In genomic region chr1:52002038-52002917, GRCh38 we compare ENCODE assay signal across 8 cellular contexts. TPM values are rescaled to one million over a fixed set of nuclear protein-coding genes. Genes with fewer than 3 reads are reported as not detected.
DNase-seq lines count a peak whose midpoint lies in the region; ATAC-seq, FAIRE-seq and TF ChIP-seq lines count a peak whose summit lies in the region.

No MANE protein-coding gene starts in this region.

- in situ Hi-C loops in SK-MEL-5 (cut with HindIII; ENCODE audit: low pct_unique_long_range_greater_than_20kb, low sequenced_read_pairs): no loop called here

- peak; percentile 92 for ATAC-seq in activated CD8-positive, alpha-beta memory T cell treated with anti-CD3 and anti-CD28 coated beads, Interleukin-2, amount 10 ng/mL, durations not matched to agents 7 days and 5 days

- peak; percentile 70 for FAIRE-seq in islet of Langerhans (lab: Jason Lieb, UNC)

- BruUV-seq in MCF 10A (replicated peaks; lab: Mats Ljungman, UMichigan): no TSS peak

- H3K9me3 Mint-ChIP-seq in activated CD8-positive, alpha-beta memory T cell treated with anti-CD3 and anti-CD28 coated beads, Interleukin-2, amount 10 ng/mL, durations not matched to agents 7 days and 5 days (ENCODE audit: low read depth): no peaks in the 10 kb centered on the region
- no peaks in the 10 kb centered on the region for H3K9me3 Mint-ChIP-seq in HFFc6
- no peaks in the 10 kb centered on the region for H3K9me3 Mint-ChIP-seq in MCF 10A (ENCODE audit: unreplicated experiment)

- H3K36me3 Mint-ChIP-seq in activated CD8-positive, alpha-beta memory T cell treated with anti-CD3 and anti-CD28 coated beads, Interleukin-2, amount 10 ng/mL, durations not matched to agents 7 days and 5 days: no peaks in the 10 kb centered on the region
- H3K36me3 Mint-ChIP-seq in HFFc6 (ENCODE audit: low read depth): no peaks in the 10 kb centered on the region
- no peaks in the 10 kb centered on the region for H3K36me3 Mint-ChIP-seq in MCF 10A (ENCODE audit: insufficient read depth, unreplicated experiment)

- POLR2A ChIA-PET in MCF 10A (lab: Yijun Ruan, JAX): interaction anchor here (1.2 kb wide), 1 partner anchor 105 kb away, joined by 4 read pairs; no protein-coding TSS in a partner anchor

- TF ChIP-seq CTCF in HFFc6 (IDR thresholded peaks at IDR 0.05) (peak; percentile 97), MCF 10A (IDR thresholded peaks at IDR 0.05; ENCODE audit: unreplicated experiment) (peak; percentile 90)

- DNase-seq in activated CD8-positive, alpha-beta memory T cell treated with anti-CD3 and anti-CD28 coated beads, Interleukin-2, amount 10 ng/mL, durations not matched to agents 7 days and 5 days: peak; percentile 60
- DNase-seq in activated CD8-positive, alpha-beta memory T cell treated with anti-CD3 and anti-CD28 coated beads for 24 hours: no peak
- DNase-seq in HFFc6 (peak; percentile 88), NCI-H1417 treated with DMSO at 0.1 percent for 48 hours (lab: John Stamatoyannopoulos, UW) (peak; percentile 55), SK-MEL-5 (ENCODE audit: low read depth, low spot score) (peak; percentile 88), MCF 10A (ENCODE audit: unreplicated experiment) (peak; percentile 89)
- DNase-seq in stimulated activated CD4-positive, alpha-beta T cell treated with anti-CD3 and anti-CD28 coated beads, Interleukin-4, amount 100 ng/mL, for 24 hours: peak; percentile 73

- H3K4me1 Mint-ChIP-seq in activated CD8-positive, alpha-beta memory T cell treated with anti-CD3 and anti-CD28 coated beads, Interleukin-2, amount 10 ng/mL, durations not matched to agents 7 days and 5 days: no peaks in the 10 kb centered on the region
- peaks cover 53% of the 10 kb centered on the region for H3K4me1 Mint-ChIP-seq in HFFc6 (ENCODE audit: low read depth)
- H3K4me1 Mint-ChIP-seq in MCF 10A (ENCODE audit: insufficient read depth, unreplicated experiment): no peaks in the 10 kb centered on the region

- intact Hi-C loops in MCF 10A (cut with micrococcal nuclease): loop anchor here (1.0 kb wide), 2 partner anchors 105 to 375 kb away; no protein-coding TSS in a partner anchor

- CTCF ChIA-PET in activated CD8-positive, alpha-beta memory T cell treated with anti-CD3 and anti-CD28 coated beads, Interleukin-2, amount 10 ng/mL, durations not matched to agents 7 days and 5 days (lab: Charles Lee): interaction anchor here (0.8 to 1.3 kb wide), 2 partner anchors 104 to 106 kb away, joined by 4 read pairs; no protein-coding TSS in a partner anchor
- CTCF ChIA-PET in MCF 10A (lab: Yijun Ruan, JAX): interaction anchor here (0.5 to 2.2 kb wide), 8 partner anchors 21 to 375 kb away, joined by 3 to 41 read pairs (median 4); no protein-coding TSS in a partner anchor

- no peak overlapping the region for H3K4me3 Mint-ChIP-seq in activated CD8-positive, alpha-beta memory T cell treated with anti-CD3 and anti-CD28 coated beads, Interleukin-2, amount 10 ng/mL, durations not matched to agents 7 days and 5 days
- no peak overlapping the region for H3K4me3 Mint-ChIP-seq in HFFc6
- H3K4me3 Mint-ChIP-seq in MCF 10A (ENCODE audit: unreplicated experiment): no peak overlapping the region

- H3K27ac Mint-ChIP-seq in activated CD8-positive, alpha-beta memory T cell treated with anti-CD3 and anti-CD28 coated beads, Interleukin-2, amount 10 ng/mL, durations not matched to agents 7 days and 5 days: no peak overlapping the region
- peak overlapping the region; percentile 22; the same call in 1 of the 2 replicates for H3K27ac Mint-ChIP-seq in HFFc6
- H3K27ac Mint-ChIP-seq in MCF 10A (ENCODE audit: low read depth, unreplicated experiment): no peak overlapping the region

- H3K27me3 Mint-ChIP-seq in activated CD8-positive, alpha-beta memory T cell treated with anti-CD3 and anti-CD28 coated beads, Interleukin-2, amount 10 ng/mL, durations not matched to agents 7 days and 5 days: peaks cover 21% of the 10 kb centered on the region
- H3K27me3 Mint-ChIP-seq in HFFc6 (ENCODE audit: insufficient read depth) (no peaks in the 10 kb centered on the region), MCF 10A (ENCODE audit: insufficient read depth, unreplicated experiment) (no peaks in the 10 kb centered on the region)

RNA-seq across cellular contexts. Expression of gene RAB3B, which starts 11.8 kb away (rescaled TPM):
- under 1 TPM in 1 of 2 experiments, not detected in 1; 0.05 TPM for total RNA-seq in activated CD8-positive, alpha-beta memory T cell treated with anti-CD3 and anti-CD28 coated beads, Interleukin-2, amount 10 ng/mL, durations not matched to agents 7 days and 5 days
- 100 to 1,000 TPM; 138 to 174 (median 157) TPM for total RNA-seq in HFFc6 (2021; fragmentation: NEBNext Ultra II Directional; extraction: Animal tissue kit (Norgen Biotek cat#: 25700))
- total RNA-seq in SK-MEL-5 (2014; rRNA removed; shearing (Covaris generic)): 0.08 and 0.19 TPM in 2 replicates
- polyA plus RNA-seq in SK-MEL-5 (2015; cell fraction: cytosol; rRNA removed): 0.18 and 0.19 TPM in 2 replicates
- 0.02 and 0.24 TPM in 2 replicates for polyA plus RNA-seq in SK-MEL-5 (2015; cell fraction: nucleus; rRNA removed)
- 0.02 and 0.05 TPM in 2 replicates for total RNA-seq in MCF 10A (2022)

RNA-seq across cellular contexts. Expression of gene KTI12, which starts 31.3 kb away (rescaled TPM):
- 10 to 100 TPM; 15.0 to 18.0 TPM for total RNA-seq in activated CD8-positive, alpha-beta memory T cell treated with anti-CD3 and anti-CD28 coated beads, Interleukin-2, amount 10 ng/mL, durations not matched to agents 7 days and 5 days
- 10 to 100 TPM; 12.5 to 16.0 (median 14.3) TPM for total RNA-seq in HFFc6 (2021; fragmentation: NEBNext Ultra II Directional; extraction: Animal tissue kit (Norgen Biotek cat#: 25700))
- 10.5 and 13.3 TPM in 2 replicates for total RNA-seq in SK-MEL-5 (2014; rRNA removed; shearing (Covaris generic))
- polyA plus RNA-seq in SK-MEL-5 (2015; cell fraction: cytosol; rRNA removed): 16.8 and 19.6 TPM in 2 replicates
- polyA plus RNA-seq in SK-MEL-5 (2015; cell fraction: nucleus; rRNA removed): 9.1 and 10.7 TPM in 2 replicates
- 6.5 and 7.0 TPM in 2 replicates for total RNA-seq in MCF 10A (2022)

RNA-seq across cellular contexts. Expression of gene TXNDC12, which starts 52.7 kb away (rescaled TPM):
- 10 to 100 TPM; 37.5 to 42.6 TPM for total RNA-seq in activated CD8-positive, alpha-beta memory T cell treated with anti-CD3 and anti-CD28 coated beads, Interleukin-2, amount 10 ng/mL, durations not matched to agents 7 days and 5 days
- total RNA-seq in HFFc6 (2021; fragmentation: NEBNext Ultra II Directional; extraction: Animal tissue kit (Norgen Biotek cat#: 25700)): 10 to 100 TPM; 61.4 to 72.0 (median 68.7) TPM
- total RNA-seq in SK-MEL-5 (2014; rRNA removed; shearing (Covaris generic)): 89.9 and 97.9 TPM in 2 replicates
- polyA plus RNA-seq in SK-MEL-5 (2015; cell fraction: cytosol; rRNA removed): 102 and 108 TPM in 2 replicates
- polyA plus RNA-seq in SK-MEL-5 (2015; cell fraction: nucleus; rRNA removed): 20.3 and 25.8 TPM in 2 replicates
- 102 and 122 TPM in 2 replicates for total RNA-seq in MCF 10A (2022)

RNA-seq across cellular contexts. Expression of gene BTF3L4, which starts 53.8 kb away (rescaled TPM):
- 10 to 100 TPM; 25.6 to 31.5 TPM for total RNA-seq in activated CD8-positive, alpha-beta memory T cell treated with anti-CD3 and anti-CD28 coated beads, Interleukin-2, amount 10 ng/mL, durations not matched to agents 7 days and 5 days
- 10 to 100 TPM; 45.7 to 52.9 (median 49.6) TPM for total RNA-seq in HFFc6 (2021; fragmentation: NEBNext Ultra II Directional; extraction: Animal tissue kit (Norgen Biotek cat#: 25700))
- 36.4 and 48.5 TPM in 2 replicates for total RNA-seq in SK-MEL-5 (2014; rRNA removed; shearing (Covaris generic))
- polyA plus RNA-seq in SK-MEL-5 (2015; cell fraction: cytosol; rRNA removed): 48.3 and 53.7 TPM in 2 replicates
- polyA plus RNA-seq in SK-MEL-5 (2015; cell fraction: nucleus; rRNA removed): 40.4 and 48.0 TPM in 2 replicates
- 76.0 and 77.0 TPM in 2 replicates for total RNA-seq in MCF 10A (2022)

Comparison
In these comparisons a context has a peak if more than half of its experiments do, and no peak if none do; other contexts are left out.
1. RNA of gene RAB3B, which starts 11.8 kb away (total RNA-seq): 138 to 174 TPM in HFFc6; 0.08 to 0.19 TPM in SK-MEL-5, 0.05 TPM in activated CD8-positive, alpha-beta memory T cell treated with anti-CD3 and anti-CD28 coated beads, Interleukin-2, amount 10 ng/mL, durations not matched to agents 7 days and 5 days and 0.02 to 0.05 TPM in MCF 10A; every median in the first group is over 100 times any median in the second.